ENCODE assay signal across 7 cellular contexts in genomic region chr6:18454446-18454845, GRCh38.
"Had no signal": no experiment of that assay in that cellular context is flagged by ENCODE, and none has a peak within 500 bp of the region (broad histone marks: within the 10 kb centered on the region; RNA-seq: fewer than 3 reads in every experiment).

No MANE protein-coding gene starts in this region.

- H3K9me3 Mint-ChIP-seq: GM23338, H9, IgD-negative memory B cell had no signal

- H3K27ac ChIP-seq: HL-60 had no signal

- H3K4me2 ChIP-seq: GM23338 had no signal

- H2AFZ ChIP-seq: GM23338 had no signal

- H3K4me3 Mint-ChIP-seq: GM23338, H9, IgD-negative memory B cell had no signal

- FAIRE-seq: H1, HepG2 had no signal

- DNase-seq: H9, HCEC 1CT had no signal

- H3K27me3 Mint-ChIP-seq: IgD-negative memory B cell had no signal

- H3K27ac Mint-ChIP-seq: GM23338, H9, IgD-negative memory B cell had no signal

- H3K4me3 ChIP-seq: GM23338 had no signal

- ATAC-seq: GM23338, HepG2 had no signal
